ENCODE assay signal across 2 cellular contexts in the genomic region with DNA sequence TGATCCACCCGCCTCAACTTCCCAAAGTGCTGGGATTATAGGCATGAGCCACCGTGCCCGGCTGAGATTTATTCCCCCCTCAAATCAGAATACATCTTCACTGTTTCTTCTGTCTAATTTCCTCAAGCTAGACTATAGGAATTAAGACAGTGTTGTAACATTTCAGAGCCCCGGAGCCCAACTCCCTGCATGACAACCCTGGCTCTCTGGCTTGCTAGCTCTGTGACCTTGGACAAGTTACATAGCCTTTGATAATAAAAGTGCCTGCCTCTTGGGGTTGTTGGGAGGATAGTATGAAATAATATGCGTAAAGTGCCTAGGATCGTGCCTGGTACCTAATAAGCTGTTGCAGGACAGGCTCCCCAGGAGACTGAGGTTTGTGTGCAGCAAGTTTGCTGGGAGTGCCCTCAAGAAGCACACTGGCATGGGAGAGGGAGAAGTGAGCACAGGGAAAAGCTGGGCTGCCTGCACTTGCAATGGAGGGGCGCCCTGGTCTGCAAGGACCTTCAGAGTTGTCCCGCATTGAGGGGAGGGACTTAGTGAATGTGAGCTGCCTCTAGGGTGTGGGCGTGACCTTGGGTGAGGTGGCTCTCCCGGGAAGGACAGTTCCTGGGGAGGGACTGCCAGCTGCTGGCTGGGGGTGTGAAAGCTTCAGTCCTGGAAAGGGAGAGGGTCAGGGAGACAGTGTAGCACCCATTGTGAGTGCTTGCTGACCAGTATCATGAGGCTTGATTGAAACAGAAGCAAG.
TF ChIP-seq lines count a peak whose summit lies in the region.

No MANE protein-coding gene starts in this region.

TF ChIP-seq in HEK293, 187 proteins besides CTCF, POLR2A, EP300 and RAD21 (continued from another document):
- TF ChIP-seq, protein P1, sequence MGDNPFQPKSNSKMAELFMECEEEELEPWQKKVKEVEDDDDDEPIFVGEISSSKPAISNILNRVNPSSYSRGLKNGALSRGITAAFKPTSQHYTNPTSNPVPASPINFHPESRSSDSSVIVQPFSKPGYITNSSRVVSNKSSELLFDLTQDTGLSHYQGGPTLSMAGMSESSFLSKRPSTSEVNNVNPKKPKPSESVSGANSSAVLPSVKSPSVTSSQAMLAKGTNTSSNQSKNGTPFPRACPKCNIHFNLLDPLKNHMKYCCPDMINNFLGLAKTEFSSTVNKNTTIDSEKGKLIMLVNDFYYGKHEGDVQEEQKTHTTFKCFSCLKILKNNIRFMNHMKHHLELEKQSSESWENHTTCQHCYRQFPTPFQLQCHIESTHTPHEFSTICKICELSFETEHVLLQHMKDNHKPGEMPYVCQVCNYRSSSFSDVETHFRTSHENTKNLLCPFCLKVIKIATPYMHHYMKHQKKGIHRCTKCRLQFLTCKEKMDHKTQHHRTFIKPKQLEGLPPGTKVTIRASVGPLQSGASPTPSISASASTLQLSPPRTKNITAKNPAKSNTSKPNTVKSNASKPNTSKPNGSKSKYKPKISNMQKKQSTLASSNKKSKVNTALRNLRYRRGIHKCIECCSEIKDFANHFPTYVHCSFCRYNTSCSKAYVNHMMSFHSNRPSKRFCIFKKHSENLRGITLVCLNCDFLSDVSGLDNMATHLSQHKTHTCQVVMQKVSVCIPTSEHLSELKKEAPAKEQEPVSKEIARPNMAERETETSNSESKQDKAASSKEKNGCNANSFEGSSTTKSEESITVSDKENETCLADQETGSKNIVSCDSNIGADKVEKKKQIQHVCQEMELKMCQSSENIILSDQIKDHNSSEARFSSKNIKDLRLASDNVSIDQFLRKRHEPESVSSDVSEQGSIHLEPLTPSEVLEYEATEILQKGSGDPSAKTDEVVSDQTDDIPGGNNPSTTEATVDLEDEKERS (tag by site-specific recombination; IDR thresholded peaks at IDR 0.05): no peak
- TF ChIP-seq ZBTB48 (tag by site-specific recombination; IDR thresholded peaks at IDR 0.05): no peak
- no peak for TF ChIP-seq SALL2 (tag by site-specific recombination; IDR thresholded peaks at IDR 0.05; ENCODE audit: borderline replicate concordance)
- TF ChIP-seq ZFP3 (tag by site-specific recombination; IDR thresholded peaks at IDR 0.05; ENCODE audit: low read depth): no peak
- no peak for TF ChIP-seq OSR2 (tag by site-specific recombination; IDR thresholded peaks at IDR 0.05)
- TF ChIP-seq, protein P2, sequence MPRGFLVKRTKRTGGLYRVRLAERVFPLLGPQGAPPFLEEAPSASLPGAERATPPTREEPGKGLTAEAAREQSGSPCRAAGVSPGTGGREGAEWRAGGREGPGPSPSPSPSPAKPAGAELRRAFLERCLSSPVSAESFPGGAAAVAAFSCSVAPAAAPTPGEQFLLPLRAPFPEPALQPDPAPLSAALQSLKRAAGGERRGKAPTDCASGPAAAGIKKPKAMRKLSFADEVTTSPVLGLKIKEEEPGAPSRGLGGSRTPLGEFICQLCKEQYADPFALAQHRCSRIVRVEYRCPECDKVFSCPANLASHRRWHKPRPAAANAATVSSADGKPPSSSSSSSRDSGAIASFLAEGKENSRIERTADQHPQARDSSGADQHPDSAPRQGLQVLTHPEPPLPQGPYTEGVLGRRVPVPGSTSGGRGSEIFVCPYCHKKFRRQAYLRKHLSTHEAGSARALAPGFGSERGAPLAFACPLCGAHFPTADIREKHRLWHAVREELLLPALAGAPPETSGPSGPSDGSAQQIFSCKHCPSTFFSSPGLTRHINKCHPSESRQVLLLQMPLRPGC (tag by site-specific recombination; IDR thresholded peaks at IDR 0.05): no peak
- no peak for TF ChIP-seq EGR2 (tag by site-specific recombination; IDR thresholded peaks at IDR 0.05; ENCODE audit: low read depth)
- TF ChIP-seq, protein P3, sequence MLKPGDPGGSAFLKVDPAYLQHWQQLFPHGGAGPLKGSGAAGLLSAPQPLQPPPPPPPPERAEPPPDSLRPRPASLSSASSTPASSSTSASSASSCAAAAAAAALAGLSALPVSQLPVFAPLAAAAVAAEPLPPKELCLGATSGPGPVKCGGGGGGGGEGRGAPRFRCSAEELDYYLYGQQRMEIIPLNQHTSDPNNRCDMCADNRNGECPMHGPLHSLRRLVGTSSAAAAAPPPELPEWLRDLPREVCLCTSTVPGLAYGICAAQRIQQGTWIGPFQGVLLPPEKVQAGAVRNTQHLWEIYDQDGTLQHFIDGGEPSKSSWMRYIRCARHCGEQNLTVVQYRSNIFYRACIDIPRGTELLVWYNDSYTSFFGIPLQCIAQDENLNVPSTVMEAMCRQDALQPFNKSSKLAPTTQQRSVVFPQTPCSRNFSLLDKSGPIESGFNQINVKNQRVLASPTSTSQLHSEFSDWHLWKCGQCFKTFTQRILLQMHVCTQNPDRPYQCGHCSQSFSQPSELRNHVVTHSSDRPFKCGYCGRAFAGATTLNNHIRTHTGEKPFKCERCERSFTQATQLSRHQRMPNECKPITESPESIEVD (tag by site-specific recombination; IDR thresholded peaks at IDR 0.05): no peak
- TF ChIP-seq ZNF10 (tag by site-specific recombination; IDR thresholded peaks at IDR 0.05): no peak
- no peak for TF ChIP-seq ZNF558 (tag by site-specific recombination; IDR thresholded peaks at IDR 0.05)
- TF ChIP-seq KLF9 (tag by site-specific recombination; IDR thresholded peaks at IDR 0.05; ENCODE audit: low read depth): peak; percentile 46; the same call in 1 of the 2 replicates
- TF ChIP-seq ZBTB17 (tag by site-specific recombination; IDR thresholded peaks at IDR 0.05): no peak

TF ChIP-seq in K562, 482 proteins besides CTCF, POLR2A, EP300 and RAD21 (continued from another document and continues in another):
- TF ChIP-seq, protein P4, sequence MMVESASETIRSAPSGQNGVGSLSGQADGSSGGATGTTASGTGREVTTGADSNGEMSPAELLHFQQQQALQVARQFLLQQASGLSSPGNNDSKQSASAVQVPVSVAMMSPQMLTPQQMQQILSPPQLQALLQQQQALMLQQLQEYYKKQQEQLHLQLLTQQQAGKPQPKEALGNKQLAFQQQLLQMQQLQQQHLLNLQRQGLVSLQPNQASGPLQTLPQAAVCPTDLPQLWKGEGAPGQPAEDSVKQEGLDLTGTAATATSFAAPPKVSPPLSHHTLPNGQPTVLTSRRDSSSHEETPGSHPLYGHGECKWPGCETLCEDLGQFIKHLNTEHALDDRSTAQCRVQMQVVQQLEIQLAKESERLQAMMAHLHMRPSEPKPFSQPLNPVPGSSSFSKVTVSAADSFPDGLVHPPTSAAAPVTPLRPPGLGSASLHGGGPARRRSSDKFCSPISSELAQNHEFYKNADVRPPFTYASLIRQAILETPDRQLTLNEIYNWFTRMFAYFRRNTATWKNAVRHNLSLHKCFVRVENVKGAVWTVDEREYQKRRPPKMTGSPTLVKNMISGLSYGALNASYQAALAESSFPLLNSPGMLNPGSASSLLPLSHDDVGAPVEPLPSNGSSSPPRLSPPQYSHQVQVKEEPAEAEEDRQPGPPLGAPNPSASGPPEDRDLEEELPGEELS (CRISPR knock-in tag; IDR thresholded peaks at IDR 0.05; ENCODE audit: borderline replicate concordance): 0 out of 2 replicates have a peak, but pooled peaks have one; percentile 12
- TF ChIP-seq U2AF2 (optimal IDR thresholded peaks at IDR 0.05; ENCODE audit: low read depth, low read length) (no peak), GABPB2 (CRISPR knock-in tag; conservative IDR thresholded peaks at IDR 0.05) (no peak; the same call in 1 of the 2 replicates), KDM1A (IDR thresholded peaks at IDR 0.05) (no peak), WHSC1 (IDR thresholded peaks at IDR 0.05; ENCODE audit: low read length) (no peak), KAT7 (CRISPR knock-in tag; IDR thresholded peaks at IDR 0.05; ENCODE audit: borderline replicate concordance) (no peak), SIX5 (IDR thresholded peaks at IDR 0.05; ENCODE audit: borderline replicate concordance in 1 of 2, insufficient read depth in 1 of 2, low read depth in 1 of 2, low read length in 2 of 2) (no peak), CREB1 (IDR thresholded peaks at IDR 0.05) (0 out of 2 replicates have a peak, but pooled peaks have one; percentile 7), CREB1 (CRISPR knock-in tag; IDR thresholded peaks at IDR 0.05) (no peak), ESRRA (IDR thresholded peaks at IDR 0.05; ENCODE audit: borderline replicate concordance, low read depth) (peak; percentile 79), CHD1 (IDR thresholded peaks at IDR 0.05; ENCODE audit: low read length) (no peak), SP1 (CRISPR knock-in tag; IDR thresholded peaks at IDR 0.05) (no peak), SRF (CRISPR knock-in tag; IDR thresholded peaks at IDR 0.05) (no peak), NCOR1 (IDR thresholded peaks at IDR 0.05) (no peak), NR4A1 (CRISPR knock-in tag; IDR thresholded peaks at IDR 0.05) (no peak), NR4A1 (tag; IDR thresholded peaks at IDR 0.05) (no peak), MEF2A (IDR thresholded peaks at IDR 0.05; ENCODE audit: control insufficient read depth, low read depth, low read length) (no peak), HDAC2 (IDR thresholded peaks at IDR 0.05) (no peak), ZC3H4 (CRISPR knock-in tag; IDR thresholded peaks at IDR 0.05; ENCODE audit: borderline replicate concordance) (no peak), FOS (IDR thresholded peaks at IDR 0.05; ENCODE audit: extremely low read depth, insufficient read length) (no peak), MBD2 (IDR thresholded peaks at IDR 0.05; ENCODE audit: borderline replicate concordance, low read depth) (no peak)
- TF ChIP-seq, protein P5, sequence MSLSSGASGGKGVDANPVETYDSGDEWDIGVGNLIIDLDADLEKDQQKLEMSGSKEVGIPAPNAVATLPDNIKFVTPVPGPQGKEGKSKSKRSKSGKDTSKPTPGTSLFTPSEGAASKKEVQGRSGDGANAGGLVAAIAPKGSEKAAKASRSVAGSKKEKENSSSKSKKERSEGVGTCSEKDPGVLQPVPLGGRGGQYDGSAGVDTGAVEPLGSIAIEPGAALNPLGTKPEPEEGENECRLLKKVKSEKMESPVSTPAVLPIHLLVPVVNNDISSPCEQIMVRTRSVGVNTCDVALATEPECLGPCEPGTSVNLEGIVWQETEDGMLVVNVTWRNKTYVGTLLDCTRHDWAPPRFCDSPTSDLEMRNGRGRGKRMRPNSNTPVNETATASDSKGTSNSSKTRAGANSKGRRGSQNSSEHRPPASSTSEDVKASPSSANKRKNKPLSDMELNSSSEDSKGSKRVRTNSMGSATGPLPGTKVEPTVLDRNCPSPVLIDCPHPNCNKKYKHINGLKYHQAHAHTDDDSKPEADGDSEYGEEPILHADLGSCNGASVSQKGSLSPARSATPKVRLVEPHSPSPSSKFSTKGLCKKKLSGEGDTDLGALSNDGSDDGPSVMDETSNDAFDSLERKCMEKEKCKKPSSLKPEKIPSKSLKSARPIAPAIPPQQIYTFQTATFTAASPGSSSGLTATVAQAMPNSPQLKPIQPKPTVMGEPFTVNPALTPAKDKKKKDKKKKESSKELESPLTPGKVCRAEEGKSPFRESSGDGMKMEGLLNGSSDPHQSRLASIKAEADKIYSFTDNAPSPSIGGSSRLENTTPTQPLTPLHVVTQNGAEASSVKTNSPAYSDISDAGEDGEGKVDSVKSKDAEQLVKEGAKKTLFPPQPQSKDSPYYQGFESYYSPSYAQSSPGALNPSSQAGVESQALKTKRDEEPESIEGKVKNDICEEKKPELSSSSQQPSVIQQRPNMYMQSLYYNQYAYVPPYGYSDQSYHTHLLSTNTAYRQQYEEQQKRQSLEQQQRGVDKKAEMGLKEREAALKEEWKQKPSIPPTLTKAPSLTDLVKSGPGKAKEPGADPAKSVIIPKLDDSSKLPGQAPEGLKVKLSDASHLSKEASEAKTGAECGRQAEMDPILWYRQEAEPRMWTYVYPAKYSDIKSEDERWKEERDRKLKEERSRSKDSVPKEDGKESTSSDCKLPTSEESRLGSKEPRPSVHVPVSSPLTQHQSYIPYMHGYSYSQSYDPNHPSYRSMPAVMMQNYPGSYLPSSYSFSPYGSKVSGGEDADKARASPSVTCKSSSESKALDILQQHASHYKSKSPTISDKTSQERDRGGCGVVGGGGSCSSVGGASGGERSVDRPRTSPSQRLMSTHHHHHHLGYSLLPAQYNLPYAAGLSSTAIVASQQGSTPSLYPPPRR (CRISPR knock-in tag; IDR thresholded peaks at IDR 0.05; ENCODE audit: borderline replicate concordance): no peak
- TF ChIP-seq, protein P6, sequence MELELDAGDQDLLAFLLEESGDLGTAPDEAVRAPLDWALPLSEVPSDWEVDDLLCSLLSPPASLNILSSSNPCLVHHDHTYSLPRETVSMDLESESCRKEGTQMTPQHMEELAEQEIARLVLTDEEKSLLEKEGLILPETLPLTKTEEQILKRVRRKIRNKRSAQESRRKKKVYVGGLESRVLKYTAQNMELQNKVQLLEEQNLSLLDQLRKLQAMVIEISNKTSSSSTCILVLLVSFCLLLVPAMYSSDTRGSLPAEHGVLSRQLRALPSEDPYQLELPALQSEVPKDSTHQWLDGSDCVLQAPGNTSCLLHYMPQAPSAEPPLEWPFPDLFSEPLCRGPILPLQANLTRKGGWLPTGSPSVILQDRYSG (tag; conservative IDR thresholded peaks at IDR 0.05; ENCODE audit: low read depth): no peak
- TF ChIP-seq, protein P7, sequence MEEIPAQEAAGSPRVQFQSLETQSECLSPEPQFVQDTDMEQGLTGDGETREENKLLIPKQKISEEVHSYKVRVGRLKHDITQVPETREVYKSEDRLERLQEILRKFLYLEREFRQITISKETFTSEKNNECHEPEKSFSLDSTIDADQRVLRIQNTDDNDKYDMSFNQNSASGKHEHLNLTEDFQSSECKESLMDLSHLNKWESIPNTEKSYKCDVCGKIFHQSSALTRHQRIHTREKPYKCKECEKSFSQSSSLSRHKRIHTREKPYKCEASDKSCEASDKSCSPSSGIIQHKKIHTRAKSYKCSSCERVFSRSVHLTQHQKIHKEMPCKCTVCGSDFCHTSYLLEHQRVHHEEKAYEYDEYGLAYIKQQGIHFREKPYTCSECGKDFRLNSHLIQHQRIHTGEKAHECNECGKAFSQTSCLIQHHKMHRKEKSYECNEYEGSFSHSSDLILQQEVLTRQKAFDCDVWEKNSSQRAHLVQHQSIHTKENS (CRISPR knock-in tag; IDR thresholded peaks at IDR 0.05): no peak
- TF ChIP-seq, protein P8, sequence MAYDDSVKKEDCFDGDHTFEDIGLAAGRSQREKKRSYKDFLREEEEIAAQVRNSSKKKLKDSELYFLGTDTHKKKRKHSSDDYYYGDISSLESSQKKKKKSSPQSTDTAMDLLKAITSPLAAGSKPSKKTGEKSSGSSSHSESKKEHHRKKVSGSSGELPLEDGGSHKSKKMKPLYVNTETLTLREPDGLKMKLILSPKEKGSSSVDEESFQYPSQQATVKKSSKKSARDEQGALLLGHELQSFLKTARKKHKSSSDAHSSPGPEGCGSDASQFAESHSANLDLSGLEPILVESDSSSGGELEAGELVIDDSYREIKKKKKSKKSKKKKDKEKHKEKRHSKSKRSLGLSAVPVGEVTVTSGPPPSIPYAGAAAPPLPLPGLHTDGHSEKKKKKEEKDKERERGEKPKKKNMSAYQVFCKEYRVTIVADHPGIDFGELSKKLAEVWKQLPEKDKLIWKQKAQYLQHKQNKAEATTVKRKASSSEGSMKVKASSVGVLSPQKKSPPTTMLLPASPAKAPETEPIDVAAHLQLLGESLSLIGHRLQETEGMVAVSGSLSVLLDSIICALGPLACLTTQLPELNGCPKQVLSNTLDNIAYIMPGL (CRISPR knock-in tag; IDR thresholded peaks at IDR 0.05): no peak
